11 cellular contexts compared by ENCODE assay signal in genomic region chr1:185257947-185258203, GRCh38. TPM values are rescaled to one million over a fixed set of nuclear protein-coding genes. Genes with fewer than 3 reads are reported as not detected.
DNase-seq lines count a peak whose midpoint lies in the region; ATAC-seq and TF ChIP-seq lines count a peak whose summit lies in the region.
"Had no signal": no experiment of that assay in that cellular context is flagged by ENCODE, and none has a peak within 500 bp of the region (broad histone marks: within the 10 kb centered on the region; RNA-seq: fewer than 3 reads in every experiment).

No MANE protein-coding gene starts in this region.

- H3K27ac Mint-ChIP-seq in T-cell, result peak overlapping the region; percentile 34 to 58

- CTCF ChIA-PET in T-cell (lab: Charles Lee), result no interaction called here

- peaks cover 0 to 4% (median 4%) of the 10 kb centered on the region in 3 donors for H3K9me3 Mint-ChIP-seq in T-cell

- intact Hi-C loops in Right ventricle myocardium superior (cut with DNase I) (no loop called here), left ventricle myocardium superior (cut with micrococcal nuclease) (no loop called here)

- DNase-seq in A172 (ENCODE audit: low spot score) (peak; percentile 62), GM03348 (ENCODE audit: low spot score) (peak; percentile 9), T-cell (no peak), fibroblast of the aortic adventitia (ENCODE audit: low read depth) (peak; percentile 32), Right ventricle myocardium superior (no peak), GM19240 (ENCODE audit: insufficient read length, low spot score) (no peak), left ventricle myocardium superior (no peak), SKM-1 treated with dmso at 0.1 percent for 144 hours (lab: John Stamatoyannopoulos, UW; ENCODE audit: unreplicated experiment) (no peak)
- DNase-seq: anterior cingulate cortex, BE2C, GF-D8 had no signal

- H3K4me1 Mint-ChIP-seq in T-cell, result peaks cover 20 to 30% (median 24%) of the 10 kb centered on the region in 3 donors

- ATAC-seq in T-cell (replicated peaks in 1 of 4) (no peak), Right ventricle myocardium superior (ENCODE audit: poor library complexity) (no peak), left ventricle myocardium superior (no peak)

- TF ChIP-seq CTCF in fibroblast of the aortic adventitia (IDR thresholded peaks at IDR 0.05; ENCODE audit: insufficient read depth, low read length), result no peak

- H3K4me3 Mint-ChIP-seq in T-cell, result peak overlapping the region in 2 of 3 donors; percentile 62 to 64

- no peaks in the 10 kb centered on the region for H3K27me3 Mint-ChIP-seq in T-cell

- no peak overlapping the region for H3K4me3 ChIP-seq in fibroblast of the aortic adventitia (ENCODE audit: low read depth, low read length)

- H3K36me3 Mint-ChIP-seq in T-cell, result peaks cover 19% of the 10 kb centered on the region

- POLR2A ChIA-PET in T-cell (lab: Charles Lee), result no interaction called here

RNA-seq across cellular contexts. Expression of gene IVNS1ABP, which starts 59.2 kb away (rescaled TPM):
- 60.4 and 67.7 TPM in 2 replicates for total RNA-seq in A172 (2014; rRNA removed; shearing (Covaris generic))
- total RNA-seq in T-cell (100 to 1,000 TPM; 125 to 292 (median 136) TPM), fibroblast of the aortic adventitia (ENCODE audit: low replicate concordance) (41.0 and 49.3 TPM in 2 replicates), Right ventricle myocardium superior (58.4 TPM), left ventricle myocardium superior (80.3 TPM)

Comparison
In these comparisons a context has a peak if more than half of its experiments do, and no peak if none do; other contexts are left out.
1. DNase-seq: peak in A172 (single experiment), GM03348 (single experiment) and fibroblast of the aortic adventitia (single experiment); none in T-cell (0 of 34), Right ventricle myocardium superior (single experiment), GM19240 (single experiment), left ventricle myocardium superior (single experiment) and SKM-1 treated with dmso at 0.1 percent for 144 hours (single experiment).